Comparison of ENCODE assay signal across 25 cellular contexts in the genomic region with DNA sequence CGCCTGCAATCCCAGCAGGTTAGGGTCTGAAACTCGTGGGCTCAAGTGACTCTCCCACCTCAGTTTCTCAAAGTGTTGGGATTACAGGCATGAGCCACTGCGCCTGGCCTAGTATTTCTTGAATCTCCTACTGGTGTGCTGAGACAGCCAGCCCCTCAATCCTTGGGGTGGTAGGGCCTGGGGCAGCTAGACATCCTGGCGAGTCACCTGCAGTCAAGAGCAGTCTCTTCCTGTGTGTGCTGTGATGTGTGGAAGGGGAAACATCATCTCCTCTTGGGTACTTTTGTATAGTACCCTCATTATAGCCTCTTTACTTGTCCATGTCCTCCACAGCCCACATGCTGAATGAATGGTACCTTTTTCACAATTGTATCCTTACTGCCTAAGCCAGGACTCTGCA. TPM values are rescaled to one million over a fixed set of nuclear protein-coding genes. Genes with fewer than 3 reads are reported as not detected.
"Had no signal": no experiment of that assay in that cellular context is flagged by ENCODE, and none has a peak within 500 bp of the region (broad histone marks: within the 10 kb centered on the region; RNA-seq: fewer than 3 reads in every experiment).

No MANE protein-coding gene starts in this region.

- H3K36me3 ChIP-seq: MG63 had no signal

- DNase-seq: KBM-7, MG63, NCI-H1092, NCI-H1105 treated with DMSO at 0.1 percent for 48 hours, NCI-H1417 treated with DMSO at 0.1 percent for 48 hours, NCI-H146, NCI-H1694 treated with DMSO at 0.1 percent for 48 hours, NCI-H1930, NCI-H2081, NCI-H2107, NCI-H2227 treated with DMSO at 0.1 percent for 48 hours, NCI-H524, NCI-H526 treated with DMSO at 0.1 percent for 48 hours, NCI-H748 treated with DMSO at 0.1 percent for 48 hours, Right ventricle myocardium superior, RPMI8226, SIG-M5, SW 1271, T-cell had no signal

- H3K9me3 ChIP-seq: MG63 had no signal

- FAIRE-seq: RCC 7860 had no signal

- H3K4me3 ChIP-seq: MG63, SJSA1, SK-N-MC had no signal

- ATAC-seq: T-cell had no signal

- H3K27ac ChIP-seq: SJSA1, SK-N-MC had no signal

RNA-seq across cellular contexts. Expression of a gene that starts 17.4 kb away (rescaled TPM):
- total RNA-seq: HT1080, NCI-H460, Right ventricle myocardium superior, SJSA1, T-cell had no signal
- polyA plus RNA-seq: IgD-negative memory B cell had no signal
